8 cellular contexts compared by ENCODE assay signal in genomic region chr16:58684354-58685083, GRCh38. TPM values are rescaled to one million over a fixed set of nuclear protein-coding genes. Genes with fewer than 3 reads are reported as not detected.
DNase-seq lines count a peak whose midpoint lies in the region; ATAC-seq and TF ChIP-seq lines count a peak whose summit lies in the region.

Gene SLC38A7, minus strand, starts transcription at chr16:58684770. Its CDS starts 4,644 bp downstream, at chr16:58680126.

- H3K27ac Mint-ChIP-seq in activated T-helper 17 cell treated with anti-CD3 and anti-CD28 coated beads, Interleukin-2, amount 50 U/mL, for 72 hours, result peak within 1 kb of the TSS; percentile 83
- peak within 1 kb of the TSS; percentile 34 to 88 for H3K27ac Mint-ChIP-seq in natural killer cell

- H3K36me3 Mint-ChIP-seq in activated T-helper 17 cell treated with anti-CD3 and anti-CD28 coated beads, Interleukin-2, amount 50 U/mL, for 72 hours (ENCODE audit: low read depth), result no peaks in the 10 kb centered on the region
- H3K36me3 Mint-ChIP-seq in natural killer cell, result no peaks in the 10 kb centered on the region

- peaks cover under 1% of the 10 kb centered on the region for H3K27me3 Mint-ChIP-seq in activated T-helper 17 cell treated with anti-CD3 and anti-CD28 coated beads, Interleukin-2, amount 50 U/mL, for 72 hours
- peaks cover 0 to 3% of the 10 kb centered on the region in 2 donors for H3K27me3 Mint-ChIP-seq in natural killer cell (ENCODE audit: low read depth in 2 of 2)

- DNase-seq in DMS 273 treated with DMSO at 0.1 percent for 48 hours (lab: John Stamatoyannopoulos, UW) (peak; percentile 39), HUDEP-2 (lab: John Stamatoyannopoulos, UW; ENCODE audit: unreplicated experiment in 76 of 76) (peak in 71 of 76 experiments; percentile 6 to 85 (median 57)), RPMI7951 (ENCODE audit: low read depth) (peak; percentile 78), fibroblast of peridontal ligament (ENCODE audit: extremely low read depth) (peak; percentile 79), natural killer cell (peak; percentile 61)
- peak; percentile 36 to 63 (median 58) for DNase-seq in stimulated activated naive CD4-positive, alpha-beta T cell (lab: John Stamatoyannopoulos, UW)

- peak within 1 kb of the TSS; percentile 80 for H3K4me3 Mint-ChIP-seq in activated T-helper 17 cell treated with anti-CD3 and anti-CD28 coated beads, Interleukin-2, amount 50 U/mL, for 72 hours
- peak within 1 kb of the TSS; percentile 91 for H3K4me3 Mint-ChIP-seq in natural killer cell

- ATAC-seq in GM21390 (IDR thresholded peaks at IDR 0.05; ENCODE audit: unreplicated experiment), result peak; percentile 99
- peak; percentile 97 for ATAC-seq in activated T-helper 17 cell treated with anti-CD3 and anti-CD28 coated beads, Interleukin-2, amount 50 U/mL, for 72 hours (replicated peaks)
- ATAC-seq in natural killer cell, result peak; percentile 81 to 97 (median 97)

- no peak for TF ChIP-seq CTCF in natural killer cell (IDR thresholded peaks at IDR 0.05)

- intact Hi-C loops in natural killer cell (cut with micrococcal nuclease), result no loop called here

- H3K9me3 Mint-ChIP-seq in activated T-helper 17 cell treated with anti-CD3 and anti-CD28 coated beads, Interleukin-2, amount 50 U/mL, for 72 hours, result no peaks in the 10 kb centered on the region
- H3K9me3 Mint-ChIP-seq in natural killer cell, result no peaks in the 10 kb centered on the region

- peaks cover 11% of the 10 kb centered on the region for H3K4me1 Mint-ChIP-seq in activated T-helper 17 cell treated with anti-CD3 and anti-CD28 coated beads, Interleukin-2, amount 50 U/mL, for 72 hours
- peaks cover 17 to 25% of the 10 kb centered on the region in 2 donors for H3K4me1 Mint-ChIP-seq in natural killer cell

RNA-seq across cellular contexts. Expression of gene SLC38A7, which starts in this region (rescaled TPM):
- 5.3 and 7.4 TPM in 2 replicates for total RNA-seq in RPMI7951 (2014; rRNA removed; shearing (Covaris generic))
- 1 to 10 TPM; 4.6 to 9.0 TPM for total RNA-seq in activated T-helper 17 cell treated with anti-CD3 and anti-CD28 coated beads, Interleukin-2, amount 50 U/mL, for 72 hours
- 10 to 100 TPM in 2 of 3 donors, 1 to 10 TPM in 1; 9.2 to 16.9 (median 14.1) TPM for total RNA-seq in natural killer cell

Comparison
In these comparisons a context has a peak if more than half of its experiments do, and no peak if none do; other contexts are left out.
1. Peak in every context shown above with its lines: DNase-seq and ATAC-seq.